20 cellular contexts compared by ENCODE assay signal in the genomic region with DNA sequence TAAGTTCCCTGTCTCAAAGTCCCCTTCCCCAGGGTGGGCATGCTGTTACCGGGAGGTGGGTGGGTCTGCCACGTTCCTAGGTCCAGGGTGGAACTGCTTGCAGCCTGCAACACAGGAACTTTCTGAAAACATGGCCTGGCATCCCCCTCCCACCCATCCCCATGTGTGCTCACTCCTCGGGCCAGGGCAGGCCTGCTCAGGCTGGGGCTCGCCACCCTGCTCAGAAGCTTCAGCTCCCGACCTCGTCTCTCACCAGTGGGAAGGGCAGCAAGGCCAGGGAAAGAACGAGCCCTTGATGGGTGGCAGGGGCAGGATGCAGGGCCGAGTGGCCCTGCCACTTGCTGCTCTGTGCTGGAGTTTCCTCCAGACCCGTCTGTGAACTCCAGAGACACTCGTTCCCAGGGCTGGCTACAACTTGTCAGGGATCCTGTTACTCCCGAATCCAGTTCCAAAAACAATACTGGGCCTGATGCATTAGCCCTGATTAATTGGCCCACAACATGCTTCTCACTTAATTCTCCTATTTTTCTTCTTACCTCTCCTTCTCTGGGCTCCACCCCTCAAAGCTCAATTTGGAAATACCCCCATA.
DNase-seq lines count a peak whose midpoint lies in the region; ATAC-seq, FAIRE-seq and TF ChIP-seq lines count a peak whose summit lies in the region.
"Had no signal": no experiment of that assay in that cellular context is flagged by ENCODE, and none has a peak within 500 bp of the region (broad histone marks: within the 10 kb centered on the region; RNA-seq: fewer than 3 reads in every experiment).

No MANE protein-coding gene starts in this region.

- H3K27me3 Mint-ChIP-seq in natural killer cell treated with Interleukin-12 subunit alpha and Interleukin-12 subunit beta and Interleukin-15 and Interleukin-18, amount 100 ng/mL, for 72 hours: peaks cover 11 to 14% of the 10 kb centered on the region in 2 donors
- H3K27me3 Mint-ChIP-seq in natural killer cell (ENCODE audit: low read depth in 2 of 2) (peaks cover 0 to 2% of the 10 kb centered on the region in 2 donors), neural progenitor cell (ENCODE audit: insufficient read depth, low read depth) (no peaks in the 10 kb centered on the region)
- peaks cover 3% of the 10 kb centered on the region for H3K27me3 Mint-ChIP-seq in activated T-helper 2 cell treated with anti-CD3 and anti-CD28 coated beads, Interferon-gamma antibody, Interleukin-2, Interleukin-4, amounts not matched to agents 10 μg/mL and 5 μg/mL and 100 μg/mL, durations not matched to agents 14 hours and 24 hours and 36 hours (ENCODE audit: low read depth)

- intact Hi-C loops in natural killer cell (cut with micrococcal nuclease) (no loop called here), kidney (cut with DNase I) (no loop called here)
- intact Hi-C loops in activated T-helper 2 cell treated with anti-CD3 and anti-CD28 coated beads, Interferon-gamma antibody, Interleukin-2, Interleukin-4, amounts not matched to agents 10 μg/mL and 5 μg/mL and 100 μg/mL, durations not matched to agents 14 hours and 24 hours and 36 hours (cut with micrococcal nuclease): no loop called here

- FAIRE-seq in kidney (lab: Jason Lieb, UNC) (no peak), HTR-8/SVneo (lab: Jason Lieb, UNC) (no peak)
- FAIRE-seq: HepG2 had no signal

- no peak overlapping the region for H3K4me2 ChIP-seq in neural progenitor cell
- H3K4me2 ChIP-seq: GM23338 had no signal

- H3K27ac ChIP-seq in kidney (ENCODE audit: low read depth in 2 of 2, low read length in 2 of 2) (no peak overlapping the region), neural progenitor cell (no peak overlapping the region)
- H3K27ac ChIP-seq: BLaER1 had no signal

- H3K9me3 ChIP-seq in kidney (ENCODE audit: control insufficient read depth in 1 of 2, low read length in 2 of 2) (no peaks in the 10 kb centered on the region), neural progenitor cell (ENCODE audit: low read depth) (no peaks in the 10 kb centered on the region)
- H3K9me3 ChIP-seq: BLaER1 had no signal

- no peaks in the 10 kb centered on the region for H3K36me3 ChIP-seq in kidney (ENCODE audit: control insufficient read depth in 1 of 2, insufficient read depth in 2 of 2, low read length in 2 of 2)
- H3K36me3 ChIP-seq in neural progenitor cell: no peaks in the 10 kb centered on the region
- H3K36me3 ChIP-seq: BLaER1 had no signal

- H3K79me2 ChIP-seq in neural progenitor cell (ENCODE audit: low read depth): no peaks in the 10 kb centered on the region

- no peaks in the 10 kb centered on the region for H3K9me3 Mint-ChIP-seq in natural killer cell treated with Interleukin-12 subunit alpha and Interleukin-12 subunit beta and Interleukin-15 and Interleukin-18, amount 100 ng/mL, for 72 hours
- H3K9me3 Mint-ChIP-seq in natural killer cell (no peaks in the 10 kb centered on the region), neural progenitor cell (no peaks in the 10 kb centered on the region)
- H3K9me3 Mint-ChIP-seq in activated T-helper 2 cell treated with anti-CD3 and anti-CD28 coated beads, Interferon-gamma antibody, Interleukin-2, Interleukin-4, amounts not matched to agents 10 μg/mL and 5 μg/mL and 100 μg/mL, durations not matched to agents 14 hours and 24 hours and 36 hours: no peaks in the 10 kb centered on the region

- ATAC-seq in natural killer cell treated with Interleukin-12 subunit alpha and Interleukin-12 subunit beta and Interleukin-15 and Interleukin-18, amount 100 ng/mL, for 72 hours: peak; percentile 4 to 25
- no peak for ATAC-seq in natural killer cell
- ATAC-seq: GM23338, HCT116, HepG2 had no signal

- H3F3A ChIP-seq in neural progenitor cell (ENCODE audit: low read depth): no peaks in the 10 kb centered on the region

- no peaks in the 10 kb centered on the region for H3K36me3 Mint-ChIP-seq in natural killer cell treated with Interleukin-12 subunit alpha and Interleukin-12 subunit beta and Interleukin-15 and Interleukin-18, amount 100 ng/mL, for 72 hours
- no peaks in the 10 kb centered on the region for H3K36me3 Mint-ChIP-seq in natural killer cell
- no peaks in the 10 kb centered on the region for H3K36me3 Mint-ChIP-seq in neural progenitor cell
- no peaks in the 10 kb centered on the region for H3K36me3 Mint-ChIP-seq in activated T-helper 2 cell treated with anti-CD3 and anti-CD28 coated beads, Interferon-gamma antibody, Interleukin-2, Interleukin-4, amounts not matched to agents 10 μg/mL and 5 μg/mL and 100 μg/mL, durations not matched to agents 14 hours and 24 hours and 36 hours (ENCODE audit: low read depth)
- H3K36me3 Mint-ChIP-seq: CD14-positive monocyte; CD4-positive, alpha-beta memory T cell had no signal

- no peak for DNase-seq in natural killer cell treated with Interleukin-12 subunit alpha and Interleukin-12 subunit beta and Interleukin-15 and Interleukin-18, amount 100 ng/mL, for 72 hours (ENCODE audit: low spot score)
- DNase-seq in natural killer cell: no peak
- peak; percentile 68 for DNase-seq in kidney
- no peak for DNase-seq in neural progenitor cell (ENCODE audit: low spot score)
- no peak for DNase-seq in NCI-H1694 (lab: John Stamatoyannopoulos, UW)
- no peak for DNase-seq in HTR-8/SVneo (ENCODE audit: insufficient read length, low spot score)
- no peak for DNase-seq in NCI-H2171 treated with DMSO at 0.1 percent for 48 hours (lab: John Stamatoyannopoulos, UW)
- no peak for DNase-seq in activated T-helper 2 cell treated with anti-CD3 and anti-CD28 coated beads, Interferon-gamma antibody, Interleukin-2, Interleukin-4, amounts not matched to agents 10 μg/mL and 5 μg/mL and 100 μg/mL, durations not matched to agents 14 hours and 24 hours and 36 hours (ENCODE audit: low spot score)
- DNase-seq: 8988T; CD4-positive, alpha-beta memory T cell; DMS153; DMS79; GF-D8; H7; HFFc6 had no signal

- H3K4me3 Mint-ChIP-seq in natural killer cell treated with Interleukin-12 subunit alpha and Interleukin-12 subunit beta and Interleukin-15 and Interleukin-18, amount 100 ng/mL, for 72 hours: no peak overlapping the region
- H3K4me3 Mint-ChIP-seq in natural killer cell (no peak overlapping the region), neural progenitor cell (no peak overlapping the region)
- H3K4me3 Mint-ChIP-seq in activated T-helper 2 cell treated with anti-CD3 and anti-CD28 coated beads, Interferon-gamma antibody, Interleukin-2, Interleukin-4, amounts not matched to agents 10 μg/mL and 5 μg/mL and 100 μg/mL, durations not matched to agents 14 hours and 24 hours and 36 hours (ENCODE audit: low read depth): no peak overlapping the region
- H3K4me3 Mint-ChIP-seq: CD14-positive monocyte, GM23338, HFFc6 had no signal

- TF ChIP-seq CTCF in natural killer cell (IDR thresholded peaks at IDR 0.05): no peak
- TF ChIP-seq CTCF in kidney (IDR thresholded peaks at IDR 0.05; ENCODE audit: borderline replicate concordance, extremely low read depth, insufficient read depth): no peak
- no peak for TF ChIP-seq CTCF in neural progenitor cell (IDR thresholded peaks at IDR 0.05)

- no peaks in the 10 kb centered on the region for H4K20me1 ChIP-seq in neural progenitor cell (ENCODE audit: low read depth)
- H4K20me1 ChIP-seq: BLaER1 had no signal

- H3K9ac ChIP-seq in kidney (ENCODE audit: low read length in 2 of 2) (no peak overlapping the region), neural progenitor cell (no peak overlapping the region)
- H3K9ac ChIP-seq: BLaER1 had no signal

- no peak overlapping the region for H3K27ac Mint-ChIP-seq in natural killer cell treated with Interleukin-12 subunit alpha and Interleukin-12 subunit beta and Interleukin-15 and Interleukin-18, amount 100 ng/mL, for 72 hours
- H3K27ac Mint-ChIP-seq in natural killer cell (no peak overlapping the region), neural progenitor cell (peak overlapping the region; percentile 62)
- H3K27ac Mint-ChIP-seq in activated T-helper 2 cell treated with anti-CD3 and anti-CD28 coated beads, Interferon-gamma antibody, Interleukin-2, Interleukin-4, amounts not matched to agents 10 μg/mL and 5 μg/mL and 100 μg/mL, durations not matched to agents 14 hours and 24 hours and 36 hours: no peak overlapping the region
- H3K27ac Mint-ChIP-seq: CD4-positive, alpha-beta memory T cell; GM23338; HFFc6 had no signal

- H3K4me3 ChIP-seq in kidney (ENCODE audit: low read length in 2 of 2) (no peak overlapping the region), neural progenitor cell (no peak overlapping the region)
- H3K4me3 ChIP-seq: BLaER1, GM23338 had no signal

- no peaks in the 10 kb centered on the region for H3K27me3 ChIP-seq in neural progenitor cell

- no peak overlapping the region for H2AFZ ChIP-seq in neural progenitor cell (replicated peaks)
- H2AFZ ChIP-seq: GM23338 had no signal

- H3K4me1 Mint-ChIP-seq in natural killer cell treated with Interleukin-12 subunit alpha and Interleukin-12 subunit beta and Interleukin-15 and Interleukin-18, amount 100 ng/mL, for 72 hours (ENCODE audit: low read depth in 2 of 2): no peaks in the 10 kb centered on the region
- H3K4me1 Mint-ChIP-seq in natural killer cell: no peaks in the 10 kb centered on the region
- peaks cover 20% of the 10 kb centered on the region for H3K4me1 Mint-ChIP-seq in neural progenitor cell
- no peaks in the 10 kb centered on the region for H3K4me1 Mint-ChIP-seq in activated T-helper 2 cell treated with anti-CD3 and anti-CD28 coated beads, Interferon-gamma antibody, Interleukin-2, Interleukin-4, amounts not matched to agents 10 μg/mL and 5 μg/mL and 100 μg/mL, durations not matched to agents 14 hours and 24 hours and 36 hours (ENCODE audit: low read depth)
- H3K4me1 Mint-ChIP-seq: CD14-positive monocyte; CD4-positive, alpha-beta memory T cell had no signal

- H3K4me1 ChIP-seq in kidney (ENCODE audit: control insufficient read depth in 1 of 2, insufficient read depth in 1 of 2, low read depth in 1 of 2, low read length in 2 of 2) (peaks cover 0 to 5% of the 10 kb centered on the region in 2 donors), neural progenitor cell (peaks cover 4% of the 10 kb centered on the region)

Comparison
In these comparisons a context has a peak if more than half of its experiments do, and no peak if none do; other contexts are left out.
1. ATAC-seq: peak in natural killer cell treated with Interleukin-12 subunit alpha and Interleukin-12 subunit beta and Interleukin-15 and Interleukin-18, amount 100 ng/mL, for 72 hours (2 of 2); none in natural killer cell (0 of 3).